ENCODE assay signal across 30 cellular contexts in the genomic region with DNA sequence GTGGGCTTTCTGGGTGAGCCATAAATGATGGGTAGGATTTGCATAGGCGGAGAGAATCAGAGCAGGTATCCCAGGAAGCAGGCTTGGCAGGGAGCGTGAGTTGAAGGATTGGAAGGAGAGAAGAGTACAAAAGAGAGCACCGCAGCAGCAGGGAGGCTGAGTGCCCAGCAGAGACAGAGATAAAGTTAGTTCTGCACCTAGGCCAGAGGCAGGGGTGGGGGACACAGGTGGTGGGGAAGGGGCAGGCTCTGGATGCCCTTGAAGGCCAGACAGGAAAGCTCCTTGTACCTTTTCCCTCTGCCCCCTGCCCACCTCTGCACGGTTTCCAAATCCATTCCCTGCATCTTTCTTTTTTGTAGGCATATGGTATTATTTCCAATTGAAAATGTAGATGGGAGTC. TPM values are rescaled to one million over a fixed set of nuclear protein-coding genes. Genes with fewer than 3 reads are reported as not detected.
"Had no signal": no experiment of that assay in that cellular context is flagged by ENCODE, and none has a peak within 500 bp of the region (broad histone marks: within the 10 kb centered on the region; RNA-seq: fewer than 3 reads in every experiment).

No MANE protein-coding gene starts in this region.

- H3K27me3 Mint-ChIP-seq: stimulated activated memory B cell treated with anti-CD40 and anti-IgM and Interleukin-4, amounts not matched to agents 10 μg/mL and 1 μg/mL and 100 μg/mL, for 72 hours; stimulated activated naive CD8-positive, alpha-beta T cell treated with anti-CD3 and anti-CD28 coated beads, Interleukin-15, amount 100 ng/mL, for 72 hours had no signal

- H3K36me3 Mint-ChIP-seq: natural killer cell; neural progenitor cell; stimulated activated memory B cell treated with anti-CD40 and anti-IgM and Interleukin-4, amounts not matched to agents 10 μg/mL and 1 μg/mL and 100 μg/mL, for 72 hours; type B pancreatic cell had no signal

- H3K4me3 Mint-ChIP-seq: natural killer cell; nephron; neural progenitor cell; stimulated activated memory B cell treated with anti-CD40 and anti-IgM and Interleukin-4, amounts not matched to agents 10 μg/mL and 1 μg/mL and 100 μg/mL, for 72 hours; stimulated activated naive CD8-positive, alpha-beta T cell treated with anti-CD3 and anti-CD28 coated beads, Interleukin-15, amount 100 ng/mL, for 72 hours; type B pancreatic cell had no signal

- H3K27ac Mint-ChIP-seq: natural killer cell; neural progenitor cell; progenitor cell of endocrine pancreas; stimulated activated memory B cell treated with anti-CD40 and anti-IgM and Interleukin-4, amounts not matched to agents 10 μg/mL and 1 μg/mL and 100 μg/mL, for 72 hours; stimulated activated naive CD8-positive, alpha-beta T cell treated with anti-CD3 and anti-CD28 coated beads, Interleukin-15, amount 100 ng/mL, for 72 hours had no signal

- DNase-seq: natural killer cell; occipital lobe; ovary; posterior cingulate gyrus; psoas muscle; right cardiac atrium; sigmoid colon; stimulated activated CD4-positive, alpha-beta T cell treated with anti-CD3 and anti-CD28 coated beads, Interleukin-15, amount 100 ng/mL, for 24 hours; stimulated activated CD4-positive, alpha-beta T cell treated with anti-CD3 and anti-CD28 coated beads, Interleukin-2, amount 100 ng/mL, for 24 hours; stimulated activated CD4-positive, alpha-beta T cell treated with anti-CD3 and anti-CD28 coated beads, Interleukin-4, amount 100 ng/mL, for 1 hour; stimulated activated CD4-positive, alpha-beta T cell treated with anti-CD3 and anti-CD28 coated beads, Interleukin-4, amount 100 ng/mL, for 4 hours; stimulated activated CD8-positive, alpha-beta memory T cell treated with anti-CD3 and anti-CD28 coated beads, Interleukin-4, amount 100 ng/mL, for 48 hours; stimulated activated naive CD4-positive, alpha-beta T cell; stimulated activated naive CD8-positive, alpha-beta T cell treated with anti-CD3 and anti-CD28 coated beads, Interleukin-15, amount 100 ng/mL, for 72 hours; stimulated activated naive CD8-positive, alpha-beta T cell treated with anti-CD3 and anti-CD28 coated beads, Interleukin-15, Interleukin-2, amounts not matched to agents 100 U/mL and 50 U/mL, for 24 hours; substantia nigra; testis; transverse colon; upper lobe of right lung; uterus had no signal

- H3K4me3 ChIP-seq: neural progenitor cell, ovary, psoas muscle, right lobe of liver, sigmoid colon, suprapubic skin, testis, tibial artery, transverse colon, upper lobe of right lung, uterus had no signal

- H3K9me3 Mint-ChIP-seq: natural killer cell; nephron; neural progenitor cell; stimulated activated memory B cell treated with anti-CD40 and anti-IgM and Interleukin-4, amounts not matched to agents 10 μg/mL and 1 μg/mL and 100 μg/mL, for 72 hours; stimulated activated naive CD8-positive, alpha-beta T cell treated with anti-CD3 and anti-CD28 coated beads, Interleukin-15, amount 100 ng/mL, for 72 hours; type B pancreatic cell had no signal

- H3K4me1 Mint-ChIP-seq: natural killer cell; stimulated activated memory B cell treated with anti-CD40 and anti-IgM and Interleukin-4, amounts not matched to agents 10 μg/mL and 1 μg/mL and 100 μg/mL, for 72 hours; stimulated activated naive CD8-positive, alpha-beta T cell treated with anti-CD3 and anti-CD28 coated beads, Interleukin-15, amount 100 ng/mL, for 72 hours had no signal

- H3K27ac ChIP-seq: neural progenitor cell, ovary, parathyroid adenoma, psoas muscle, sigmoid colon, suprapubic skin, testis, tibial artery, transverse colon, upper lobe of right lung, uterus had no signal

- FAIRE-seq: small intestine had no signal

RNA-seq across cellular contexts. Expression of a gene that starts 33.0 kb away (rescaled TPM):
- total RNA-seq: natural killer cell had no signal
